ENCODE assay signal across 5 cellular contexts in genomic region chr18:48723016-48723415, GRCh38.
"Had no signal": no experiment of that assay in that cellular context is flagged by ENCODE, and none has a peak within 500 bp of the region (broad histone marks: within the 10 kb centered on the region; RNA-seq: fewer than 3 reads in every experiment).

No MANE protein-coding gene starts in this region.

- H3K4me3 ChIP-seq: GM23338 had no signal

- DNase-seq: H9, HCEC 1CT, KBM-7 had no signal

- H3K4me3 Mint-ChIP-seq: GM23338, H9, IgD-negative memory B cell had no signal

- H3K9me3 Mint-ChIP-seq: H9, IgD-negative memory B cell had no signal

- H3K4me1 Mint-ChIP-seq: GM23338, IgD-negative memory B cell had no signal

- H3K4me2 ChIP-seq: GM23338 had no signal

- H2AFZ ChIP-seq: GM23338 had no signal

- H3K27ac Mint-ChIP-seq: GM23338, H9, IgD-negative memory B cell had no signal
